Comparison of ENCODE assay signal across 2 cellular contexts in the genomic region with DNA sequence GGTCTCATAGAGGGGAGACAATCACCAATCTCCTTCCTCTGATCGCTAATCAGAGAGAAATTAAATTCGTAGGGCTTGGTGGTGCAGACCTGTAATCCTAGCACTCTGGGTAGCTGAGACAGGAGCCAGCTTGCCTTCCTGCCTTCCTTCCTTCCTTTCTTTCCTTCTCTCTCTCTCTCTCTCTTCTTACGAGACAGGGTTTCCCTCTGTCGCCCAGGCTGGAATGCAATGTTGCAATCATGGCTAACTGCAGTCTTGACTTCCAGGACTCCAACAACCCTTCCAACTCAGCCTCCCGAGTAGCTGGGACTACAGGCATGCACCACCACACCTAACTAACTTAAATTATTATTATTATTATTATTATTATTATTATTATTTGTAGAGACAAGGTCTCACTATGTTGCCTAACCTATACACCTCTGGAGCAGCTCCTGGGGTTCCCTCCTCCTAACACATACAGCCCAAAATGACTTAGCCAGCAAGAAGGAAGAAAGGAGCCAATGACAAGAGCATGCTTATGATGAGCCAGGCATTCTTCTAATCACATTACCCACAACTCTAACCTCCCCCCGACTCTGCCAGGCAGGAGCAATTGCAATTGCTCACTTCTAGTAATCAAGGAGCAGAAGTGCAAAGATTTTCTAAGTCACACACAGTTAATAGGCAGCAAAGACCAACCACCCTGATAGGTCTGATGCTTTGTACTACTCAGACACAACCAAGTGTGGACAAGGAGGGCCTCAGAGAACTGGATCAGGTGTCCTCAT.
TF ChIP-seq lines count a peak whose summit lies in the region.

No MANE protein-coding gene starts in this region.

TF ChIP-seq in GM23338, 12 proteins besides CTCF, POLR2A, EP300 and RAD21 (continues in another document):
- TF ChIP-seq NANOG (IDR thresholded peaks at IDR 0.05; ENCODE audit: borderline replicate concordance) = no peak
- no peak for TF ChIP-seq STAT1 (IDR thresholded peaks at IDR 0.05; ENCODE audit: unreplicated experiment)
- TF ChIP-seq EZH2phosphoT487 (IDR thresholded peaks at IDR 0.05; ENCODE audit: unreplicated experiment) = no peak
- TF ChIP-seq CREB1 (CRISPR knock-in tag; IDR thresholded peaks at IDR 0.05; ENCODE audit: low read depth) = no peak
- no peak for TF ChIP-seq POLR2AphosphoS5 (IDR thresholded peaks at IDR 0.05; ENCODE audit: low read depth)
- no peak for TF ChIP-seq JUNB (IDR thresholded peaks at IDR 0.05; ENCODE audit: unreplicated experiment)
- TF ChIP-seq, protein P1, sequence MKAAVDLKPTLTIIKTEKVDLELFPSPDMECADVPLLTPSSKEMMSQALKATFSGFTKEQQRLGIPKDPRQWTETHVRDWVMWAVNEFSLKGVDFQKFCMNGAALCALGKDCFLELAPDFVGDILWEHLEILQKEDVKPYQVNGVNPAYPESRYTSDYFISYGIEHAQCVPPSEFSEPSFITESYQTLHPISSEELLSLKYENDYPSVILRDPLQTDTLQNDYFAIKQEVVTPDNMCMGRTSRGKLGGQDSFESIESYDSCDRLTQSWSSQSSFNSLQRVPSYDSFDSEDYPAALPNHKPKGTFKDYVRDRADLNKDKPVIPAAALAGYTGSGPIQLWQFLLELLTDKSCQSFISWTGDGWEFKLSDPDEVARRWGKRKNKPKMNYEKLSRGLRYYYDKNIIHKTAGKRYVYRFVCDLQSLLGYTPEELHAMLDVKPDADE (IDR thresholded peaks at IDR 0.05) = no peak
- no peak for TF ChIP-seq EZH2 (IDR thresholded peaks at IDR 0.05; ENCODE audit: low read depth, unreplicated experiment)
- TF ChIP-seq, protein P2, sequence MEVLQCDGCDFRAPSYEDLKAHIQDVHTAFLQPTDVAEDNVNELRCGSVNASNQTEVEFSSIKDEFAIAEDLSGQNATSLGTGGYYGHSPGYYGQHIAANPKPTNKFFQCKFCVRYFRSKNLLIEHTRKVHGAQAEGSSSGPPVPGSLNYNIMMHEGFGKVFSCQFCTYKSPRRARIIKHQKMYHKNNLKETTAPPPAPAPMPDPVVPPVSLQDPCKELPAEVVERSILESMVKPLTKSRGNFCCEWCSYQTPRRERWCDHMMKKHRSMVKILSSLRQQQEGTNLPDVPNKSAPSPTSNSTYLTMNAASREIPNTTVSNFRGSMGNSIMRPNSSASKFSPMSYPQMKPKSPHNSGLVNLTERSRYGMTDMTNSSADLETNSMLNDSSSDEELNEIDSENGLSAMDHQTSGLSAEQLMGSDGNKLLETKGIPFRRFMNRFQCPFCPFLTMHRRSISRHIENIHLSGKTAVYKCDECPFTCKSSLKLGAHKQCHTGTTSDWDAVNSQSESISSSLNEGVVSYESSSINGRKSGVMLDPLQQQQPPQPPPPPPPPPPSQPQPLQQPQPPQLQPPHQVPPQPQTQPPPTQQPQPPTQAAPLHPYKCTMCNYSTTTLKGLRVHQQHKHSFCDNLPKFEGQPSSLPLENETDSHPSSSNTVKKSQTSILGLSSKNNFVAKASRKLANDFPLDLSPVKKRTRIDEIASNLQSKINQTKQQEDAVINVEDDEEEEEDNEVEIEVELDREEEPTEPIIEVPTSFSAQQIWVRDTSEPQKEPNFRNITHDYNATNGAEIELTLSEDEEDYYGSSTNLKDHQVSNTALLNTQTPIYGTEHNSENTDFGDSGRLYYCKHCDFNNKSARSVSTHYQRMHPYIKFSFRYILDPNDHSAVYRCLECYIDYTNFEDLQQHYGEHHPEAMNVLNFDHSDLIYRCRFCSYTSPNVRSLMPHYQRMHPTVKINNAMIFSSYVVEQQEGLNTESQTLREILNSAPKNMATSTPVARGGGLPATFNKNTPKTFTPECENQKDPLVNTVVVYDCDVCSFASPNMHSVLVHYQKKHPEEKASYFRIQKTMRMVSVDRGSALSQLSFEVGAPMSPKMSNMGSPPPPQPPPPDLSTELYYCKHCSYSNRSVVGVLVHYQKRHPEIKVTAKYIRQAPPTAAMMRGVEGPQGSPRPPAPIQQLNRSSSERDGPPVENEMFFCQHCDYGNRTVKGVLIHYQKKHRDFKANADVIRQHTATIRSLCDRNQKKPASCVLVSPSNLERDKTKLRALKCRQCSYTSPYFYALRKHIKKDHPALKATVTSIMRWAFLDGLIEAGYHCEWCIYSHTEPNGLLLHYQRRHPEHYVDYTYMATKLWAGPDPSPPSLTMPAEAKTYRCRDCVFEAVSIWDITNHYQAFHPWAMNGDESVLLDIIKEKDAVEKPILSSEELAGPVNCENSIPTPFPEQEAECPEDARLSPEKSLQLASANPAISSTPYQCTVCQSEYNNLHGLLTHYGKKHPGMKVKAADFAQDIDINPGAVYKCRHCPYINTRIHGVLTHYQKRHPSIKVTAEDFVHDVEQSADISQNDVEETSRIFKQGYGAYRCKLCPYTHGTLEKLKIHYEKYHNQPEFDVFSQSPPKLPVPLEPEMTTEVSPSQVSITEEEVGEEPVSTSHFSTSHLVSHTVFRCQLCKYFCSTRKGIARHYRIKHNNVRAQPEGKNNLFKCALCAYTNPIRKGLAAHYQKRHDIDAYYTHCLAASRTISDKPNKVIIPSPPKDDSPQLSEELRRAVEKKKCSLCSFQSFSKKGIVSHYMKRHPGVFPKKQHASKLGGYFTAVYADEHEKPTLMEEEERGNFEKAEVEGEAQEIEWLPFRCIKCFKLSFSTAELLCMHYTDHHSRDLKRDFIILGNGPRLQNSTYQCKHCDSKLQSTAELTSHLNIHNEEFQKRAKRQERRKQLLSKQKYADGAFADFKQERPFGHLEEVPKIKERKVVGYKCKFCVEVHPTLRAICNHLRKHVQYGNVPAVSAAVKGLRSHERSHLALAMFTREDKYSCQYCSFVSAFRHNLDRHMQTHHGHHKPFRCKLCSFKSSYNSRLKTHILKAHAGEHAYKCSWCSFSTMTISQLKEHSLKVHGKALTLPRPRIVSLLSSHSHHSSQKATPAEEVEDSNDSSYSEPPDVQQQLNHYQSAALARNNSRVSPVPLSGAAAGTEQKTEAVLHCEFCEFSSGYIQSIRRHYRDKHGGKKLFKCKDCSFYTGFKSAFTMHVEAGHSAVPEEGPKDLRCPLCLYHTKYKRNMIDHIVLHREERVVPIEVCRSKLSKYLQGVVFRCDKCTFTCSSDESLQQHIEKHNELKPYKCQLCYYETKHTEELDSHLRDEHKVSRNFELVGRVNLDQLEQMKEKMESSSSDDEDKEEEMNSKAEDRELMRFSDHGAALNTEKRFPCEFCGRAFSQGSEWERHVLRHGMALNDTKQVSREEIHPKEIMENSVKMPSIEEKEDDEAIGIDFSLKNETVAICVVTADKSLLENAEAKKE (CRISPR knock-in tag; IDR thresholded peaks at IDR 0.05) = no peak

TF ChIP-seq in HEK293T, 16 proteins besides CTCF, POLR2A, EP300 and RAD21:
- TF ChIP-seq ARNT (IDR thresholded peaks at IDR 0.05) (no peak), SUZ12 (IDR thresholded peaks at IDR 0.05) (no peak), NFRKB (IDR thresholded peaks at IDR 0.05) (no peak), L3MBTL2 (conservative IDR thresholded peaks at IDR 0.05) (no peak), CTBP1 (IDR thresholded peaks at IDR 0.05; ENCODE audit: borderline replicate concordance) (no peak), SP1 (IDR thresholded peaks at IDR 0.05) (no peak), BHLHE40 (IDR thresholded peaks at IDR 0.05; ENCODE audit: borderline replicate concordance) (no peak), ELF4 (IDR thresholded peaks at IDR 0.05) (no peak), FOXM1 (IDR thresholded peaks at IDR 0.05; ENCODE audit: borderline replicate concordance) (no peak), FOXK2 (IDR thresholded peaks at IDR 0.05) (no peak), LEF1 (IDR thresholded peaks at IDR 0.05; ENCODE audit: borderline replicate concordance) (no peak), HDGF (IDR thresholded peaks at IDR 0.05; ENCODE audit: borderline replicate concordance) (no peak), ZNF384 (IDR thresholded peaks at IDR 0.05) (no peak), TARDBP (IDR thresholded peaks at IDR 0.05) (no peak), FOXA1 (IDR thresholded peaks at IDR 0.05) (no peak)
- TF ChIP-seq, protein P3, sequence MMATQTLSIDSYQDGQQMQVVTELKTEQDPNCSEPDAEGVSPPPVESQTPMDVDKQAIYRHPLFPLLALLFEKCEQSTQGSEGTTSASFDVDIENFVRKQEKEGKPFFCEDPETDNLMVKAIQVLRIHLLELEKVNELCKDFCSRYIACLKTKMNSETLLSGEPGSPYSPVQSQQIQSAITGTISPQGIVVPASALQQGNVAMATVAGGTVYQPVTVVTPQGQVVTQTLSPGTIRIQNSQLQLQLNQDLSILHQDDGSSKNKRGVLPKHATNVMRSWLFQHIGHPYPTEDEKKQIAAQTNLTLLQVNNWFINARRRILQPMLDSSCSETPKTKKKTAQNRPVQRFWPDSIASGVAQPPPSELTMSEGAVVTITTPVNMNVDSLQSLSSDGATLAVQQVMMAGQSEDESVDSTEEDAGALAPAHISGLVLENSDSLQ (IDR thresholded peaks at IDR 0.05) = no peak
